In the genomic region with DNA sequence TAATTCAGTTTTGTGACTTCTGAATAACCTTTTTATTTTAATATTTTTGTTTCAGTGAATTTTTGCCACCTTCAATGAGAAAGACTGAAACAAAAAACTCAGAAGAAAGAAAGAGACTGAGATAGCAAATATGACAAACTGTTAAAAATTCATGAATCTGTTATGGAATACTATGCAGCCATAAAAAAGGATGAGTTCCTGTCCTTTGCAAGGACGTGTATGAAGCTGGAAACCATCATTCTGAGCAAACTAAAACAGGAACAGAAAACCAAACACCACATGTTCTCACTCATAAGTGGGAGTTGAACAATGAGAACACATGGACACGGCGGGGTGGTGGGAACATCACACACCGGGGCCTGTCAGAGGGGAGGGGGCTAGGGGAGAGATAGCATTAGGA, we compare ENCODE assay signal across 31 cellular contexts.
"Had no signal": no experiment of that assay in that cellular context is flagged by ENCODE, and none has a peak within 500 bp of the region (broad histone marks: within the 10 kb centered on the region; RNA-seq: fewer than 3 reads in every experiment).

No MANE protein-coding gene starts in this region.

- H3K9me3 ChIP-seq: MG63 had no signal

- H3K27me3 ChIP-seq: MG63 had no signal

- H3K36me3 ChIP-seq: MG63 had no signal

- DNase-seq: Karpas-422, Kasumi-1, MG63, MM.1S, MV-4-11, NCI-H1048, NCI-H1092, NCI-H1092 treated with DMSO at 0.1 percent for 48 hours, NCI-H1105, NCI-H1105 treated with DMSO at 0.1 percent for 48 hours, NCI-H1417 treated with DMSO at 0.1 percent for 48 hours, NCI-H1436, NCI-H1436 treated with DMSO at 0.1 percent for 48 hours, NCI-H1694, NCI-H1694 treated with DMSO at 0.1 percent for 48 hours, NCI-H187, NCI-H187 treated with DMSO at 0.1 percent for 48 hours, NCI-H1930, NCI-H2029, NCI-H2081 treated with DMSO at 0.1 percent for 48 hours, NCI-H2107, NCI-H2171, NCI-H2171 treated with DMSO at 0.1 percent for 48 hours, NCI-H2227 treated with DMSO at 0.1 percent for 48 hours, NCI-H226, NCI-H345, NCI-H446, NCI-H446 treated with DMSO at 0.1 percent for 48 hours, NCI-H510A, NCI-H524, NCI-H524 treated with DMSO at 0.1 percent for 48 hours had no signal

- H3K4me3 ChIP-seq: MG63 had no signal
